ENCODE assay signal across 8 cellular contexts in the genomic region with DNA sequence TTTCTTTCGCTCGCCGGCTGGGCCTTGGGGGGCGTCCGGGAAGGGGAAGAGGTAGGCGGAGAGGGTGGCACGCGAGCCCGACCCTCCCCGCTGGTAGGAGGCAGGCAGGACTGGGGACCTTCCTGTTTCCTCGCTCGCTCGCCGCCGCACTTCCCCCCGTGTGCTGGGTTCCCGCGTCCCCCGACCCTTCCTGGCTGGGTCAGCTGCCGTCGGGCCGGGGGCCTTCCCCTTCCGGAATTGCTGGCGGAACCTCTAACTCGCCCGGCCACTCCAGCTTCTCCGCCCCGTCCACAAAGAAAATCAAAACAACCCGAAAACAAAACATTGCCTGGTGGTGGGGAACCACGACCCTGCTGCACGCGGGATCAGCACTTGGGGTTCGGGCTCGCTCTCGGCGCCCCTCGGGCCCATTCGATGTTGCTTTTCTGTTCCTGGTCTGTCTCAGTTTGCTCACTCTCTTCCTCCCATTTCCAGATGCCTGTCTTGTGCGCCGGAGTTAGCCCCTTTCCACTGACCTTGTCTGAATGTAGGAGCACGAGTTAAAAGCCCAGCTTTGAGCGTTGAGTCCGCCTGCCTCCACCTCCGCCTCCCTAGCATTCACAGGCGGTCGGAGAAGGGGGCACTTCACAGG. TPM values are rescaled to one million over a fixed set of nuclear protein-coding genes. Genes with fewer than 3 reads are reported as not detected.
DNase-seq lines count a peak whose midpoint lies in the region; ATAC-seq, FAIRE-seq and TF ChIP-seq lines count a peak whose summit lies in the region.

No MANE protein-coding gene starts in this region.

- H3K4me1 ChIP-seq in BE2C = no peaks in the 10 kb centered on the region
- H3K4me1 ChIP-seq in astrocyte (ENCODE audit: insufficient read depth, low read length) = peaks cover 9% of the 10 kb centered on the region
- H3K4me1 ChIP-seq in hepatocyte (ENCODE audit: insufficient read depth) = peaks cover 20% of the 10 kb centered on the region
- peaks cover 34% of the 10 kb centered on the region for H3K4me1 ChIP-seq in psoas muscle

- H3K4me2 ChIP-seq in astrocyte (ENCODE audit: low read length) = peak overlapping the region; percentile 84
- H3K4me2 ChIP-seq in hepatocyte = peak overlapping the region; percentile 90

- TF ChIP-seq CTCF in BE2C (IDR thresholded peaks at IDR 0.05; ENCODE audit: low read depth, low read length) (no peak), astrocyte (IDR thresholded peaks at IDR 0.05; ENCODE audit: insufficient read depth, low read depth, low read length) (no peak), hepatocyte (IDR thresholded peaks at IDR 0.05; ENCODE audit: poor library complexity) (no peak), psoas muscle (IDR thresholded peaks at IDR 0.05) (no peak)

- DNase-seq in BE2C (peak; percentile 61), NCI-H510A treated with DMSO at 0.1 percent for 48 hours (lab: John Stamatoyannopoulos, UW) (peak; percentile 35), astrocyte (ENCODE audit: low read depth) (peak; percentile 15), hepatocyte (ENCODE audit: low spot score) (peak; percentile 56), psoas muscle (peak; percentile 66 to 79), NCI-H2107 (lab: John Stamatoyannopoulos, UW) (no peak)

- peak overlapping the region; percentile 99 for H3K4me3 ChIP-seq in BE2C (ENCODE audit: low read depth, low read length)
- peak overlapping the region; percentile 93 for H3K4me3 ChIP-seq in astrocyte (ENCODE audit: insufficient read depth, low read depth, low read length)
- peak overlapping the region; percentile 100 for H3K4me3 ChIP-seq in hepatocyte
- H3K4me3 ChIP-seq in psoas muscle = peak overlapping the region; percentile 88

- H4K20me1 ChIP-seq in astrocyte (ENCODE audit: insufficient read depth, low read length) (peaks cover 47% of the 10 kb centered on the region), hepatocyte (ENCODE audit: insufficient read depth, poor library complexity, severe bottlenecking) (peaks cover 49% of the 10 kb centered on the region)

- ATAC-seq in GM18511 (IDR thresholded peaks at IDR 0.05; ENCODE audit: unreplicated experiment) = peak; percentile 45
- ATAC-seq in HG02981 (IDR thresholded peaks at IDR 0.05; ENCODE audit: unreplicated experiment) = peak; percentile 32
- ATAC-seq in psoas muscle = peak; percentile 48 to 59 (median 56)

- 2% methylated on average over 42 of the region's 46 CpGs for WGBS in hepatocyte (ENCODE audit: low lambda C conversion rate, missing lambda C conversion rate)
- WGBS in psoas muscle, 3 donors = 0% methylated on average over 39 to 46 of the region's 46 CpGs

- FAIRE-seq in astrocyte (lab: Jason Lieb, UNC) = no peak

- H3K9ac ChIP-seq in astrocyte (ENCODE audit: low read length) = peak overlapping the region; percentile 94

- intact Hi-C loops in psoas muscle (cut with DNase I) = loop anchor here in 1 of 2 donors (5.0 kb wide), 1 partner anchor 140 kb away; a partner anchor contains a TSS

- H3K27me3 Mint-ChIP-seq in astrocyte (ENCODE audit: low read depth, unreplicated experiment) = no peaks in the 10 kb centered on the region

- peak overlapping the region; percentile 99 for H3K27ac Mint-ChIP-seq in astrocyte (ENCODE audit: unreplicated experiment)

- H3K36me3 ChIP-seq in BE2C (no peaks in the 10 kb centered on the region; the same call in 1 of the 2 replicates), astrocyte (ENCODE audit: insufficient read depth, low read length) (no peaks in the 10 kb centered on the region), hepatocyte (replicated peaks; ENCODE audit: insufficient read depth, low read depth) (no peaks in the 10 kb centered on the region), psoas muscle (ENCODE audit: insufficient read depth in 1 of 2, low read depth in 1 of 2) (peaks cover 0 to 2% of the 10 kb centered on the region in 2 donors)

- H3K9me2 ChIP-seq in hepatocyte (replicated peaks; ENCODE audit: insufficient read depth) = no peaks in the 10 kb centered on the region

- peak overlapping the region; percentile 100 for H3K4me3 Mint-ChIP-seq in astrocyte (ENCODE audit: unreplicated experiment)

- no peaks in the 10 kb centered on the region for H3K27me3 ChIP-seq in BE2C
- H3K27me3 ChIP-seq in astrocyte (ENCODE audit: insufficient read depth, low read length) = no peaks in the 10 kb centered on the region
- no peaks in the 10 kb centered on the region for H3K27me3 ChIP-seq in hepatocyte
- no peaks in the 10 kb centered on the region for H3K27me3 ChIP-seq in psoas muscle (ENCODE audit: insufficient read depth in 3 of 3, low read length in 2 of 3)

- H3K4me1 Mint-ChIP-seq in astrocyte (ENCODE audit: low read depth, unreplicated experiment) = peaks cover 13% of the 10 kb centered on the region

- no peaks in the 10 kb centered on the region for H3K9me3 ChIP-seq in BE2C
- no peaks in the 10 kb centered on the region for H3K9me3 ChIP-seq in astrocyte (ENCODE audit: insufficient read depth, low read depth, low read length)
- H3K9me3 ChIP-seq in hepatocyte (ENCODE audit: low read depth) = no peaks in the 10 kb centered on the region
- H3K9me3 ChIP-seq in psoas muscle = no peaks in the 10 kb centered on the region

- H3K36me3 Mint-ChIP-seq in astrocyte (ENCODE audit: low read depth, unreplicated experiment) = no peaks in the 10 kb centered on the region

- H2AFZ ChIP-seq in astrocyte (ENCODE audit: low read depth, low read length) (peak overlapping the region; percentile 72), hepatocyte (peak overlapping the region; percentile 94)

- no peaks in the 10 kb centered on the region for H3K9me3 Mint-ChIP-seq in astrocyte (ENCODE audit: unreplicated experiment)

- H3K27ac ChIP-seq in astrocyte (ENCODE audit: low read depth, low read length) = peak overlapping the region; percentile 95
- peak overlapping the region; percentile 97 for H3K27ac ChIP-seq in hepatocyte
- peak overlapping the region; percentile 97 for H3K27ac ChIP-seq in psoas muscle

- H3K79me2 ChIP-seq in astrocyte (ENCODE audit: insufficient read depth, low read length) (peaks cover 60% of the 10 kb centered on the region), hepatocyte (peaks cover 60% of the 10 kb centered on the region)

RNA-seq across cellular contexts. Expression of a gene that starts 0.6 kb away (rescaled TPM):
- 115 TPM for polyA plus RNA-seq in BE2C (2012; ENCODE audit: insufficient read depth, insufficient read length, low read depth)
- total RNA-seq in astrocyte = 164 and 188 TPM in 2 replicates
- 149 and 151 TPM in 2 replicates for total RNA-seq in hepatocyte
- polyA plus RNA-seq in hepatocyte = 91.9 and 97.7 TPM in 2 replicates
- 100 to 1,000 TPM in 1 of 4 donors, 10 to 100 TPM in 3; 88.8 to 103 (median 93.8) TPM for total RNA-seq in psoas muscle
- polyA plus RNA-seq in psoas muscle = 100 to 1,000 TPM in 1 of 3 donors, 10 to 100 TPM in 2; 55.5 to 141 (median 88.2) TPM
